1 cellular context compared by ENCODE assay signal in the genomic region with DNA sequence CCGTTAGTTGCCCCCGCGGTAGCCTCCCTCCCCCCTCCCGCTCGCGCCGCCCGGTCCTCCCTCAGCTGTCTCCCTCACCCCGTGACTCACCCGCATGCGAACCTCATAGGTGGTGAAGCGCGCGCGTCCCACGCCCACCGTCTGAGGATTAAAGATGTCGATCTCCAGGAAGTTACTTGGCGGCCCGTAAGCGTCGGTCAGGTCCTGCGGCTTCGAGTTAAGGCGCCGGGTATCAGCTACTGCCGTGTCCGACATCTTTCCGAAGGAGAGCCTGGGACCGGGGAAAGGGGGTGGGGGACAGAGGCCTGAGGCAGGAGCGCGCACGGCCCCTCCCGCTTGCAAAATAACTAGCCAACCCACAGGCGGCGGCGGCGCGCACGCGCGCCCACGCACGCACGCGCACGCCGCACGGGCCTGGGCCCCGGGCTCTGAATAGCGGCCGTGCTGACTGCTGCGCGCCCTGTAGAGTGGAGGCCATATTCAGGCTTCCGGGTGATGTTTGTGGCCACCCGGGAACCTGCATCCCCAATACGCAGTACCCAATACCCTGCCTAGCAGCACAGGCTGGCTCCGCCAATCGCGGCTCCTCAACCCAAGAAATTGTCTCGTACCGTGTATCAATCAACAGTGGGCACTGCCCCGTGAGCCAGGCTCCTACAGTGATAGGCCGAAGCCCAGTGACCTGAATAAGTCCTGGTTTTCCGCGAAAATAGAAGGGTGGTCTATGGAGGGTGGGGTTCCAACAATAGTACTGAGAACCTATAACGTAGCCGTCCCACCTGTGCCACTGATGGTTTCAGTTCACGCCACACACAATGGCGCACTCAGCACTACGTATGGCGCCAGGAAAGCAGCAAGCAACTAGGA.
TF ChIP-seq lines count a peak whose summit lies in the region.

A gene (minus strand): TSS at position 283 of the 867 bp plus-strand sequence. CDS start 28 bp downstream, at position 255.

TF ChIP-seq in H1, 55 proteins besides CTCF, POLR2A, EP300 and RAD21:
- TF ChIP-seq YY1 (IDR thresholded peaks at IDR 0.05; ENCODE audit: low read depth, low read length) (peak; percentile 82; the same call in 1 of the 2 replicates), SRF (IDR thresholded peaks at IDR 0.05; ENCODE audit: low read depth, low read length) (peak; percentile 72), CEBPB (IDR thresholded peaks at IDR 0.05; ENCODE audit: low read depth, low read length) (no peak), CBX8 (IDR thresholded peaks at IDR 0.05; ENCODE audit: borderline replicate concordance, low read depth, low read length) (no peak), JUND (IDR thresholded peaks at IDR 0.05; ENCODE audit: low read length) (peak; percentile 76), HDAC6 (IDR thresholded peaks at IDR 0.05; ENCODE audit: low read depth, low read length) (no peak), ASH2L (IDR thresholded peaks at IDR 0.05; ENCODE audit: low read length) (peak; percentile 79), KDM4A (IDR thresholded peaks at IDR 0.05; ENCODE audit: low read depth, low read length, severe bottlenecking) (peak; percentile 41), ZNF274 (IDR thresholded peaks at IDR 0.05; ENCODE audit: borderline replicate concordance, extremely low read depth, low read length) (no peak), RBBP5 (IDR thresholded peaks at IDR 0.05; ENCODE audit: borderline replicate concordance, low read depth, low read length) (no peak), EGR1 (IDR thresholded peaks at IDR 0.05; ENCODE audit: borderline replicate concordance, low read depth, low read length) (peak; percentile 94), BACH1 (IDR thresholded peaks at IDR 0.05; ENCODE audit: low read length) (peak; percentile 49), TBP (IDR thresholded peaks at IDR 0.05; ENCODE audit: low read depth, low read length) (peak; percentile 30; the same call in 1 of the 2 replicates), CHD2 (IDR thresholded peaks at IDR 0.05; ENCODE audit: low read length) (0 out of 2 replicates have a peak, but pooled peaks have one; percentile 22), JUN (IDR thresholded peaks at IDR 0.05; ENCODE audit: low read depth, low read length) (0 out of 2 replicates have a peak, but pooled peaks have one; percentile 38), PHF8 (conservative IDR thresholded peaks at IDR 0.05; ENCODE audit: low read depth, low read length) (peak; percentile 29), SP1 (IDR thresholded peaks at IDR 0.05; ENCODE audit: low read depth, low read length) (peak; percentile 73; the same call in 1 of the 2 replicates), NRF1 (IDR thresholded peaks at IDR 0.05; ENCODE audit: low read depth, low read length) (peak; percentile 35; the same call in 1 of the 2 replicates), TAF1 (IDR thresholded peaks at IDR 0.05; ENCODE audit: low read depth, low read length) (0 out of 2 replicates have a peak, but pooled peaks have one; percentile 17), RFX5 (IDR thresholded peaks at IDR 0.05; ENCODE audit: borderline replicate concordance, low read depth, low read length) (peak; percentile 82), KDM5A (IDR thresholded peaks at IDR 0.05; ENCODE audit: low read length) (no peak; the same call in 1 of the 2 replicates), CREB1 (IDR thresholded peaks at IDR 0.05) (peak; percentile 76)
- TF ChIP-seq, protein P1, sequence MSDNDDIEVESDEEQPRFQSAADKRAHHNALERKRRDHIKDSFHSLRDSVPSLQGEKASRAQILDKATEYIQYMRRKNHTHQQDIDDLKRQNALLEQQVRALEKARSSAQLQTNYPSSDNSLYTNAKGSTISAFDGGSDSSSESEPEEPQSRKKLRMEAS (IDR thresholded peaks at IDR 0.05): peak; percentile 6; the same call in 1 of the 2 replicates
- TF ChIP-seq, protein P2, sequence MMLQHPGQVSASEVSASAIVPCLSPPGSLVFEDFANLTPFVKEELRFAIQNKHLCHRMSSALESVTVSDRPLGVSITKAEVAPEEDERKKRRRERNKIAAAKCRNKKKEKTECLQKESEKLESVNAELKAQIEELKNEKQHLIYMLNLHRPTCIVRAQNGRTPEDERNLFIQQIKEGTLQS (IDR thresholded peaks at IDR 0.05; ENCODE audit: insufficient read depth, low read depth, low read length): peak; percentile 99
